ENCODE assay signal across 19 cellular contexts in the genomic region with DNA sequence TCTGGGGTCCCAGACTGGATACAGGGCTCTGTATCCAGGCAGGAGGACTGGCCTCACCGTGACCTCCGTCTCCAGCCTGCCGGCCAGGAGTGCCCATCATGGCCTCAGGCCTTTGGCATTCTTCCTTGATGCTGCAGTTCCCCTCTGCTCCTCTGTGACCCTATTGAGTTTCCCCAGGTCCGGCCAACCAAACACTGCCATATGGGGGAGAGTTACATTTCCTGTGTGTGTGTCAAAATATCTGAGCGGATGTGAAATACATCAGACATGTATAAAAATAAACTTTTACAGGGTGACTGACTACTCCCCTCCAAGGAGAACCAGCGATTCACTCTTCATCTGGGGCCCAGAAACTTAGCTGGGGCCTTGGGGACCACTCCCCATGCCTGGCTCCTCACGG. TPM values are rescaled to one million over a fixed set of nuclear protein-coding genes. Genes with fewer than 3 reads are reported as not detected.
DNase-seq lines count a peak whose midpoint lies in the region; ATAC-seq and TF ChIP-seq lines count a peak whose summit lies in the region.
"Had no signal": no experiment of that assay in that cellular context is flagged by ENCODE, and none has a peak within 500 bp of the region (broad histone marks: within the 10 kb centered on the region; RNA-seq: fewer than 3 reads in every experiment).

No MANE protein-coding gene starts in this region.

- no peaks in the 10 kb centered on the region for H4K20me1 ChIP-seq in DOHH2 (ENCODE audit: control insufficient read depth, insufficient read depth, low read depth, low read length)

- H3K9me3 ChIP-seq in DOHH2 (ENCODE audit: control insufficient read depth, insufficient read depth, low read length) (no peaks in the 10 kb centered on the region), BE2C (no peaks in the 10 kb centered on the region)
- H3K9me3 ChIP-seq: adrenal gland, tibial artery had no signal

- H3K79me2 ChIP-seq in DOHH2 (ENCODE audit: control insufficient read depth, low read length): no peaks in the 10 kb centered on the region

- ATAC-seq in HG02884 (IDR thresholded peaks at IDR 0.05; ENCODE audit: unreplicated experiment) (peak; percentile 54), GM18520 (IDR thresholded peaks at IDR 0.05; ENCODE audit: unreplicated experiment) (no peak)
- ATAC-seq: sciatic nerve had no signal

- H3K4me1 ChIP-seq in DOHH2 (ENCODE audit: control insufficient read depth, low read length) (peaks cover 15% of the 10 kb centered on the region), BE2C (peaks cover 19% of the 10 kb centered on the region)
- H3K4me1 ChIP-seq: neural progenitor cell, tibial artery had no signal

- no peaks in the 10 kb centered on the region for H3K36me3 ChIP-seq in DOHH2 (ENCODE audit: control insufficient read depth, low read length)
- no peaks in the 10 kb centered on the region for H3K36me3 ChIP-seq in BE2C
- H3K36me3 ChIP-seq: adrenal gland, neural progenitor cell, tibial artery had no signal

- no peaks in the 10 kb centered on the region for H3K9me2 ChIP-seq in DOHH2 (replicated peaks; ENCODE audit: control insufficient read depth, low read length)

- no peak for TF ChIP-seq CTCF in DOHH2 (IDR thresholded peaks at IDR 0.05; ENCODE audit: low read depth, low read length, poor library complexity, severe bottlenecking)
- no peak for TF ChIP-seq CTCF in BE2C (IDR thresholded peaks at IDR 0.05; ENCODE audit: low read depth, low read length)

- H3K4me2 ChIP-seq in DOHH2 (ENCODE audit: low read length): peak overlapping the region; percentile 57
- H3K4me2 ChIP-seq: neural progenitor cell had no signal

- H3K4me3 ChIP-seq in DOHH2 (ENCODE audit: low read length) (peak overlapping the region; percentile 16), BE2C (ENCODE audit: low read depth, low read length) (no peak overlapping the region)
- H3K4me3 ChIP-seq: adrenal gland, neural progenitor cell, tibial artery had no signal

- DNase-seq in SIG-M5 (lab: John Stamatoyannopoulos, UW) (peak; percentile 14), left kidney (ENCODE audit: low read depth, low spot score) (peak; percentile 40), AG20443 (ENCODE audit: low spot score) (no peak), BE2C (no peak)
- no peak for DNase-seq in activated CD4-positive, alpha-beta T cell treated with anti-CD3 and anti-CD28 coated beads for 4 hours
- DNase-seq: activated CD4-positive, alpha-beta T cell treated with anti-CD3 and anti-CD28 coated beads, Interleukin-2, amount 50 U/mL, for 4 hours; activated T-cell treated with anti-CD3 and anti-CD28 coated beads, Interleukin-2, amount 50 U/mL, for 48 hours; adrenal gland; mammary epithelial cell; NCI-H1930; Right ventricle myocardium superior; stimulated activated CD4-positive, alpha-beta T cell treated with anti-CD3 and anti-CD28 coated beads, Interleukin-4, amount 100 ng/mL, for 24 hours; tibial artery had no signal

- no peaks in the 10 kb centered on the region for H3F3A ChIP-seq in DOHH2 (ENCODE audit: control insufficient read depth, insufficient read depth)

- peak overlapping the region; percentile 22; the same call in 1 of the 2 replicates for H3K27ac ChIP-seq in DOHH2 (ENCODE audit: low read depth, low read length)
- H3K27ac ChIP-seq: adrenal gland, neural progenitor cell, tibial artery had no signal

- H3K27me3 ChIP-seq in DOHH2 (ENCODE audit: control insufficient read depth, low read length): peaks cover 2% of the 10 kb centered on the region; the same call in 1 of the 2 replicates
- no peaks in the 10 kb centered on the region for H3K27me3 ChIP-seq in BE2C
- H3K27me3 ChIP-seq: adrenal gland, neural progenitor cell had no signal

RNA-seq across cellular contexts. Expression of a gene that starts 10.2 kb away (rescaled TPM):
- 0.49 TPM for polyA plus RNA-seq in BE2C (2012; ENCODE audit: insufficient read depth, insufficient read length, low read depth)
- polyA plus RNA-seq: endothelial cell of umbilical vein, mammary epithelial cell had no signal

RNA-seq across cellular contexts. Expression of a gene that starts 31.6 kb away (rescaled TPM):
- not detected for polyA plus RNA-seq in BE2C (2012; ENCODE audit: insufficient read depth, insufficient read length, low read depth)
- polyA plus RNA-seq: endothelial cell of umbilical vein, mammary epithelial cell had no signal

RNA-seq across cellular contexts. Expression of a gene that starts 48.2 kb away (rescaled TPM):
- 15.5 TPM for polyA plus RNA-seq in BE2C (2012; ENCODE audit: insufficient read depth, insufficient read length, low read depth)

Comparison
In these comparisons a context has a peak if more than half of its experiments do, and no peak if none do; other contexts are left out.
1. DNase-seq: peak in SIG-M5 (single experiment) and left kidney (single experiment); none in activated CD4-positive, alpha-beta T cell treated with anti-CD3 and anti-CD28 coated beads for 4 hours (0 of 2), AG20443 (single experiment) and BE2C (single experiment).